In the genomic region with DNA sequence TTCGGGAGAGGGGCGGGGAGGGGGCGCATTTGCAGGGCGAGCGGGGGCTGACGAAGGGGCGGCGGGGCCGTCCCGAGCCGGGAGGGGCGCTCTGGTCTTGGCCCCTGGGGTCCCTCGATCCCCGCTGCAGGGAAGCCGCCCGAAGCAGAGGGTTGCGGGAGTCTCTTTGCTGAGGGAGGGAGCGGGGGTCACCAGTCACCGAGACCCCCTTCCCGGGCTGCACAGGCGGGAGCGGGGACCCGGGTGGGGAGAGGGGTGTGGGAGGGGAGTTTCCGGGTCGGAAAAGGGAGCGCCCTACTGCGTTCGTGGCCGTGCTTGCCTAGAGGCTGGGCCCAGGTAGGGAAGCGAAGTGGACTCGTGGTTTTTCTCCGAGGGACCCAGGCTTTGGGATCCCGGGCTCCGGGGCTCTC, we compare ENCODE assay signal across 6 cellular contexts. TPM values are rescaled to one million over a fixed set of nuclear protein-coding genes. Genes with fewer than 3 reads are reported as not detected.
DNase-seq lines count a peak whose midpoint lies in the region; ATAC-seq and TF ChIP-seq lines count a peak whose summit lies in the region.

No MANE protein-coding gene starts in this region.

- no peaks in the 10 kb centered on the region for H3K9me3 Mint-ChIP-seq in osteocyte (ENCODE audit: unreplicated experiment)

- H3K4me1 Mint-ChIP-seq in osteocyte (ENCODE audit: unreplicated experiment): peaks cover 12% of the 10 kb centered on the region

- peaks cover 14% of the 10 kb centered on the region for H3K36me3 Mint-ChIP-seq in osteocyte (ENCODE audit: unreplicated experiment)

- H3K4me3 Mint-ChIP-seq in osteocyte (ENCODE audit: unreplicated experiment): peak overlapping the region; percentile 77

- ATAC-seq in HG02981 (IDR thresholded peaks at IDR 0.05; ENCODE audit: unreplicated experiment): peak; percentile 8

- H3K27ac Mint-ChIP-seq in osteocyte (ENCODE audit: unreplicated experiment): peak overlapping the region; percentile 39

- DNase-seq in caudate nucleus (lab: John Stamatoyannopoulos, UW): peak in 2 of 61 donors; percentile 25 to 48
- DNase-seq in osteocyte (ENCODE audit: extremely low spot score, unreplicated experiment): no peak
- no peak for DNase-seq in HCEC 1CT
- DNase-seq in SW480 (ENCODE audit: low spot score): no peak

- H3K27ac ChIP-seq in C4-2B (peak overlapping the region; percentile 95), caudate nucleus (ENCODE audit: low read depth, low read length) (peak overlapping the region; percentile 58)

- H3K27me3 Mint-ChIP-seq in osteocyte (ENCODE audit: unreplicated experiment): peaks cover 5% of the 10 kb centered on the region

- TF ChIP-seq CTCF in C4-2B (conservative IDR thresholded peaks at IDR 0.05) (no peak), osteocyte (IDR thresholded peaks at IDR 0.05) (no peak)

RNA-seq across cellular contexts. Expression of a gene that starts 0.4 kb away (rescaled TPM):
- 52.9 and 57.9 TPM in 2 replicates for total RNA-seq in osteocyte

RNA-seq across cellular contexts. Expression of a gene that starts 10.7 kb away (rescaled TPM):
- total RNA-seq in osteocyte: 0.16 and 0.24 TPM in 2 replicates

RNA-seq across cellular contexts. Expression of a gene that starts 25.4 kb away (rescaled TPM):
- 0.16 TPM in 1 of 2 replicates, not detected in the other for total RNA-seq in osteocyte

RNA-seq across cellular contexts. Expression of a gene that starts 27.8 kb away (rescaled TPM):
- total RNA-seq in osteocyte: 266 and 328 TPM in 2 replicates

RNA-seq across cellular contexts. Expression of a gene that starts 46.1 kb away (rescaled TPM):
- total RNA-seq in osteocyte: not detected in 2 replicates
